In genomic region chr2:46305177-46305576, GRCh38 we compare ENCODE assay signal across 15 cellular contexts. TPM values are rescaled to one million over a fixed set of nuclear protein-coding genes. Genes with fewer than 3 reads are reported as not detected.
A peak's percentile ranks its signal among the peaks of the same experiment; 100 is the strongest.
DNase-seq lines count a peak whose midpoint lies in the region; ATAC-seq and TF ChIP-seq lines count a peak whose summit lies in the region.
"Had no signal": no experiment of that assay in that cellular context is flagged by ENCODE, and none has a peak within 500 bp of the region (broad histone marks: within the 10 kb centered on the region; RNA-seq: fewer than 3 reads in every experiment).

No MANE protein-coding gene starts in this region.

- peaks cover 24% of the 10 kb centered on the region for H3K4me1 Mint-ChIP-seq in T-helper 17 cell
- peaks cover 13% of the 10 kb centered on the region for H3K4me1 Mint-ChIP-seq in type B pancreatic cell (ENCODE audit: unreplicated experiment)
- H3K4me1 Mint-ChIP-seq: naive B cell had no signal

- H3K36me3 ChIP-seq in heart right ventricle (peaks cover 0 to 14% (median 0%) of the 10 kb centered on the region in 9 donors), left lung (no peaks in the 10 kb centered on the region), MM.1S (replicated peaks; ENCODE audit: insufficient read depth, low read length) (no peaks in the 10 kb centered on the region)
- H3K36me3 ChIP-seq: transverse colon had no signal

- no peak overlapping the region for H3K27ac Mint-ChIP-seq in T-helper 17 cell
- H3K27ac Mint-ChIP-seq in type B pancreatic cell, result peak overlapping the region; percentile 39
- H3K27ac Mint-ChIP-seq: activated T-cell treated with anti-CD3 and anti-CD28 coated beads, Interleukin-2, amount 50 U/mL, for 24 hours; naive B cell had no signal

- H3K36me3 Mint-ChIP-seq in T-helper 17 cell (ENCODE audit: low read depth) (peaks cover 3% of the 10 kb centered on the region), type B pancreatic cell (peaks cover 9% of the 10 kb centered on the region)

- intact Hi-C loops in heart right ventricle (cut with DNase I) (loop anchor here in 2 of 10 donors (5.0 kb wide), 2 partner anchors 37 to 52 kb away; no protein-coding TSS in a partner anchor), left ventricle myocardium superior (cut with micrococcal nuclease) (loop anchor here (10.0 kb wide), 1 partner anchor 50 kb away; no protein-coding TSS in a partner anchor), left lung (cut with DNase I) (loop anchor here in 1 of 2 donors (10.0 kb wide), 1 partner anchor 50 kb away; no protein-coding TSS in a partner anchor)

- H3K4me3 Mint-ChIP-seq in T-helper 17 cell, result peak overlapping the region; percentile 65
- H3K4me3 Mint-ChIP-seq in type B pancreatic cell, result peak overlapping the region; percentile 3
- H3K4me3 Mint-ChIP-seq: activated T-cell treated with anti-CD3 and anti-CD28 coated beads, Interleukin-2, amount 50 U/mL, for 24 hours; naive B cell had no signal

- H3K9ac ChIP-seq in MM.1S (ENCODE audit: low read length), result no peak overlapping the region

- H3K4me3 ChIP-seq in heart right ventricle, result no peak overlapping the region
- H3K4me3 ChIP-seq in left lung, result no peak overlapping the region
- no peak overlapping the region for H3K4me3 ChIP-seq in MM.1S (ENCODE audit: low read length)
- H3K4me3 ChIP-seq: transverse colon had no signal

- no peak for DNase-seq in heart right ventricle
- DNase-seq in left ventricle myocardium superior, result no peak
- DNase-seq in T-helper 17 cell, result no peak
- DNase-seq in left lung, result no peak
- no peak for DNase-seq in type B pancreatic cell (ENCODE audit: extremely low spot score, unreplicated experiment)
- DNase-seq in NCI-H526 (lab: John Stamatoyannopoulos, UW), result no peak
- DNase-seq in MM.1S, result no peak
- no peak for DNase-seq in caudate nucleus (lab: John Stamatoyannopoulos, UW)
- DNase-seq: activated T-cell treated with anti-CD3 and anti-CD28 coated beads, Interleukin-2, amount 50 U/mL, for 24 hours; DMS153; left colon; naive B cell; NCI-H2029; NCI-H526 treated with DMSO at 0.1 percent for 48 hours; transverse colon had no signal

- 57 to 65% methylated on average over 3 of the region's 3 CpGs for WGBS in heart right ventricle, 2 donors

- peaks cover 67% of the 10 kb centered on the region for H3K27me3 Mint-ChIP-seq in T-helper 17 cell
- H3K27me3 Mint-ChIP-seq in type B pancreatic cell, result peaks cover 35% of the 10 kb centered on the region

- H3K4me1 ChIP-seq in heart right ventricle (peaks cover 32 to 99% (median 95%) of the 10 kb centered on the region in 9 donors), left lung (peaks cover 59 to 82% of the 10 kb centered on the region in 2 donors), MM.1S (ENCODE audit: low read length) (no peaks in the 10 kb centered on the region)

- H2AFZ ChIP-seq in MM.1S (ENCODE audit: low read length), result no peak overlapping the region

- H3K9me2 ChIP-seq in MM.1S (replicated peaks; ENCODE audit: insufficient read depth, low read length), result no peaks in the 10 kb centered on the region

- peaks cover 8% of the 10 kb centered on the region for H3K9me3 Mint-ChIP-seq in type B pancreatic cell
- H3K9me3 Mint-ChIP-seq: activated T-cell treated with anti-CD3 and anti-CD28 coated beads, Interleukin-2, amount 50 U/mL, for 24 hours had no signal

- H3K27me3 ChIP-seq in heart right ventricle, result peaks cover 0 to 6% (median 0%) of the 10 kb centered on the region in 7 donors
- peaks cover 0 to 15% of the 10 kb centered on the region in 2 donors for H3K27me3 ChIP-seq in left lung
- no peaks in the 10 kb centered on the region for H3K27me3 ChIP-seq in MM.1S (replicated peaks; ENCODE audit: insufficient read depth, low read length)
- H3K27me3 ChIP-seq: transverse colon had no signal

- ATAC-seq in heart right ventricle (no peak), left ventricle myocardium superior (no peak), T-helper 17 cell (no peak), left lung (no peak)
- ATAC-seq: left colon had no signal

- H3K27ac ChIP-seq in heart right ventricle, result peak overlapping the region in 9 of 10 donors; percentile 69 to 99 (median 85)
- H3K27ac ChIP-seq in left lung, result peak overlapping the region; percentile 74 to 84
- no peak overlapping the region for H3K27ac ChIP-seq in MM.1S (ENCODE audit: low read length)
- H3K27ac ChIP-seq in caudate nucleus (ENCODE audit: low read depth, low read length), result no peak overlapping the region

- H3F3A ChIP-seq in MM.1S (ENCODE audit: insufficient read depth, low read length), result no peaks in the 10 kb centered on the region

- TF ChIP-seq CTCF in heart right ventricle (IDR thresholded peaks at IDR 0.05), result no peak
- no peak for TF ChIP-seq CTCF in left lung (IDR thresholded peaks at IDR 0.05)
- TF ChIP-seq CTCF in type B pancreatic cell (conservative IDR thresholded peaks at IDR 0.05), result no peak
- no peak for TF ChIP-seq CTCF in MM.1S (IDR thresholded peaks at IDR 0.05; ENCODE audit: low read length)

- H3K9me3 ChIP-seq in heart right ventricle, result no peaks in the 10 kb centered on the region
- H3K9me3 ChIP-seq in T-helper 17 cell (ENCODE audit: control insufficient read depth, low read length, poor library complexity, severe bottlenecking), result no peaks in the 10 kb centered on the region
- H3K9me3 ChIP-seq in left lung, result no peaks in the 10 kb centered on the region
- H3K9me3 ChIP-seq in MM.1S (replicated peaks; ENCODE audit: insufficient read depth, low read length), result no peaks in the 10 kb centered on the region
- H3K9me3 ChIP-seq: transverse colon had no signal

- H4K20me1 ChIP-seq in MM.1S (ENCODE audit: insufficient read depth, low read length), result no peaks in the 10 kb centered on the region

- no peak overlapping the region for H3K4me2 ChIP-seq in MM.1S (ENCODE audit: low read depth, low read length)

- no peaks in the 10 kb centered on the region for H3K79me2 ChIP-seq in MM.1S (ENCODE audit: low read length)

RNA-seq across cellular contexts. Expression of gene EPAS1, which starts 8.0 kb away (rescaled TPM):
- 100 to 1,000 TPM; 176 to 415 (median 210) TPM for total RNA-seq in heart right ventricle
- 100 to 1,000 TPM; 112 to 119 TPM for polyA plus RNA-seq in heart right ventricle
- total RNA-seq in left ventricle myocardium superior, result 212 TPM
- 1 to 10 TPM in 1 of 2 donors, under 1 TPM in 1; 0.97 to 9.1 TPM for total RNA-seq in T-helper 17 cell
- total RNA-seq in left lung, result 100 to 1,000 TPM; 590 to 962 TPM
- total RNA-seq in type B pancreatic cell (ENCODE audit: low replicate concordance), result 59.8 and 362 TPM in 2 replicates

Comparison
In these comparisons a context has a peak if more than half of its experiments do, and no peak if none do; other contexts are left out.
1. H3K27ac ChIP-seq: peak in heart right ventricle (9 of 10) and left lung (2 of 2); none in MM.1S (single experiment) and caudate nucleus (single experiment).